In the genomic region with DNA sequence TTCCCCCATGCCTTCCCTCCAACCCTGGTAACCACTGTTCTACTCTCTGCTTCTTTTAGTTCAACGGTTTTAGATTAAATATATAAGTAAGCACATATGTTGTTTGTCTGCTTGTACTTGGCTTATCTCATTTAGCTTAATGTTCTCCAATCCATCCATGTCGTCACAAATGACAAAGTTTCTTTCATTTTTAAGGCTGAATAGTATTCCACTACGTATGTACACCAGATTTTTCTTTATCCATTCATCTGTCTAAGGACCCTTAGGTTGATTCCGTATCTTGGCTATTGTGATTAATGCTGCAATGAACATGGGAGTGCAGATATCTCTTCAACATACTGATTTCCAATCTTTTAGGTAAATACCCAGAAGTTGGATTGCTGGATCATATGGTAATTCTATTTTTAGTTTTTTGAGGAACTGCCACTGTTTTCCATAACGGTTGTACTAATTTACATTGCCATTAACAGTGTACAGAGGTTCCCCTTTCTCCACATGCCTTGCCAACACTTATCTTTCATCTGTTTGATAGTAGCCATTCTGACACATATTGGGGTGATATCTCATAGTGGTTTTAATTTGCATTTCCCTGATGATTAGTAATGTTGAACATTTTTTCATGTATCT, we compare ENCODE assay signal across 32 cellular contexts. TPM values are rescaled to one million over a fixed set of nuclear protein-coding genes. Genes with fewer than 3 reads are reported as not detected.
DNase-seq lines count a peak whose midpoint lies in the region; ATAC-seq and TF ChIP-seq lines count a peak whose summit lies in the region.
"Had no signal": no experiment of that assay in that cellular context is flagged by ENCODE, and none has a peak within 500 bp of the region (broad histone marks: within the 10 kb centered on the region; RNA-seq: fewer than 3 reads in every experiment).

No MANE protein-coding gene starts in this region.

- no peak overlapping the region for H3K4me3 Mint-ChIP-seq in activated naive CD8-positive, alpha-beta T cell
- no peak overlapping the region for H3K4me3 Mint-ChIP-seq in activated naive CD8-positive, alpha-beta T cell treated with anti-CD3 and anti-CD28 coated beads, Interleukin-2, amount 50 U/mL, for 24 hours
- H3K4me3 Mint-ChIP-seq: activated T-helper 1 cell treated with anti-CD3 and anti-CD28 coated beads, Interleukin-12 subunit alpha, Interleukin-12 subunit beta, Interleukin-2, Interleukin-4 antibody, amounts not matched to agents 30 ng/mL and 10 ng/mL and 1 ng/mL, durations not matched to agents 14 hours and 24 hours and 36 hours; brain; memory B cell; nephron progenitor cell; stimulated activated effector memory CD8-positive, alpha-beta T cell treated with anti-CD3 and anti-CD28 coated beads, Interleukin-12 subunit alpha, Interleukin-12 subunit beta, amount 100 ng/mL, for 72 hours; T-helper 2 cell treated with Interferon-gamma antibody and Interleukin-4, amounts not matched to agents 5 μg/mL and 100 μg/mL, for 36 hours; type B pancreatic cell had no signal

- H3K4me1 ChIP-seq in upper lobe of right lung, result peaks cover 21% of the 10 kb centered on the region

- no peaks in the 10 kb centered on the region for H3K9me3 ChIP-seq in upper lobe of right lung
- H3K9me3 ChIP-seq: BLaER1 treated with 17β-estradiol and CSF1 and Interleukin-3, amounts not matched to agents 10 nM and 100 nM had no signal

- no peak for ATAC-seq in activated naive CD8-positive, alpha-beta T cell treated with anti-CD3 and anti-CD28 coated beads, Interleukin-2, amount 50 U/mL, for 24 hours
- ATAC-seq in upper lobe of right lung (peak; percentile 49), GM19467 (IDR thresholded peaks at IDR 0.05; ENCODE audit: unreplicated experiment) (no peak), HG02759 (IDR thresholded peaks at IDR 0.05; ENCODE audit: unreplicated experiment) (no peak)
- ATAC-seq: esophagus mucosa; left lobe of liver; PC-3; SK-N-SH treated with all-trans-retinoic acid at 6 μM for 48 hours; stimulated activated effector memory CD8-positive, alpha-beta T cell treated with anti-CD3 and anti-CD28 coated beads, Interleukin-12 subunit alpha, Interleukin-12 subunit beta, amount 100 ng/mL, for 72 hours had no signal

- H3K36me3 ChIP-seq in upper lobe of right lung, result peaks cover 18% of the 10 kb centered on the region

- no peaks in the 10 kb centered on the region for H3K27me3 Mint-ChIP-seq in activated naive CD8-positive, alpha-beta T cell
- H3K27me3 Mint-ChIP-seq in activated naive CD8-positive, alpha-beta T cell treated with anti-CD3 and anti-CD28 coated beads, Interleukin-2, amount 50 U/mL, for 24 hours, result no peaks in the 10 kb centered on the region
- H3K27me3 Mint-ChIP-seq: brain, memory B cell, type B pancreatic cell had no signal

- intact Hi-C loops in upper lobe of right lung (cut with DNase I), result no loop called here

- peak overlapping the region; percentile 62 for H3K27ac ChIP-seq in HL-60 (replicated peaks)
- H3K27ac ChIP-seq in upper lobe of right lung, result no peak overlapping the region
- H3K27ac ChIP-seq: WERI-Rb-1 had no signal

- H3K4me3 ChIP-seq in HL-60 (replicated peaks; ENCODE audit: insufficient read depth, low read length), result no peak overlapping the region
- H3K4me3 ChIP-seq in upper lobe of right lung, result no peak overlapping the region
- H3K4me3 ChIP-seq: BLaER1 treated with 17β-estradiol and CSF1 and Interleukin-3, amounts not matched to agents 10 nM and 100 nM had no signal

- TF ChIP-seq CTCF in HL-60 (IDR thresholded peaks at IDR 0.05; ENCODE audit: insufficient read depth, low read length) (no peak), upper lobe of right lung (IDR thresholded peaks at IDR 0.05) (no peak)

- H3K27ac Mint-ChIP-seq in activated naive CD8-positive, alpha-beta T cell, result peak overlapping the region; percentile 58
- H3K27ac Mint-ChIP-seq in activated naive CD8-positive, alpha-beta T cell treated with anti-CD3 and anti-CD28 coated beads, Interleukin-2, amount 50 U/mL, for 24 hours, result no peak overlapping the region
- H3K27ac Mint-ChIP-seq: activated T-helper 1 cell treated with anti-CD3 and anti-CD28 coated beads, Interleukin-12 subunit alpha, Interleukin-12 subunit beta, Interleukin-2, Interleukin-4 antibody, amounts not matched to agents 30 ng/mL and 10 ng/mL and 1 ng/mL, durations not matched to agents 14 hours and 24 hours and 36 hours; brain; memory B cell; nephron progenitor cell; stimulated activated effector memory CD8-positive, alpha-beta T cell treated with anti-CD3 and anti-CD28 coated beads, Interleukin-12 subunit alpha, Interleukin-12 subunit beta, amount 100 ng/mL, for 72 hours; T-helper 2 cell treated with Interferon-gamma antibody and Interleukin-4, amounts not matched to agents 5 μg/mL and 100 μg/mL, for 36 hours; type B pancreatic cell had no signal

- H3K27me3 ChIP-seq in HL-60 (ENCODE audit: insufficient read depth, poor library complexity, severe bottlenecking) (no peaks in the 10 kb centered on the region), upper lobe of right lung (no peaks in the 10 kb centered on the region)
- H3K27me3 ChIP-seq: BLaER1 treated with 17β-estradiol and CSF1 and Interleukin-3, amounts not matched to agents 10 nM and 100 nM had no signal

- H3K4me1 Mint-ChIP-seq in activated naive CD8-positive, alpha-beta T cell (ENCODE audit: low read depth), result peaks cover 34% of the 10 kb centered on the region
- peaks cover 20% of the 10 kb centered on the region for H3K4me1 Mint-ChIP-seq in activated naive CD8-positive, alpha-beta T cell treated with anti-CD3 and anti-CD28 coated beads, Interleukin-2, amount 50 U/mL, for 24 hours

- no peaks in the 10 kb centered on the region for H3K9me3 Mint-ChIP-seq in activated naive CD8-positive, alpha-beta T cell (ENCODE audit: low read depth)
- H3K9me3 Mint-ChIP-seq in activated naive CD8-positive, alpha-beta T cell treated with anti-CD3 and anti-CD28 coated beads, Interleukin-2, amount 50 U/mL, for 24 hours, result no peaks in the 10 kb centered on the region
- H3K9me3 Mint-ChIP-seq: activated T-helper 1 cell treated with anti-CD3 and anti-CD28 coated beads, Interleukin-12 subunit alpha, Interleukin-12 subunit beta, Interleukin-2, Interleukin-4 antibody, amounts not matched to agents 30 ng/mL and 10 ng/mL and 1 ng/mL, durations not matched to agents 14 hours and 24 hours and 36 hours; brain; memory B cell; nephron progenitor cell; stimulated activated effector memory CD8-positive, alpha-beta T cell treated with anti-CD3 and anti-CD28 coated beads, Interleukin-12 subunit alpha, Interleukin-12 subunit beta, amount 100 ng/mL, for 72 hours; type B pancreatic cell had no signal

- no peak for DNase-seq in activated naive CD8-positive, alpha-beta T cell treated with anti-CD3 and anti-CD28 coated beads, Interleukin-2, amount 50 U/mL, for 24 hours
- DNase-seq in HL-60 (ENCODE audit: low read depth in 1 of 2, low spot score in 1 of 2), result peak in 1 of 2 experiments; percentile 41
- peak; percentile 59 for DNase-seq in OCI-M1 (lab: John Stamatoyannopoulos, UW)
- DNase-seq in upper lobe of right lung, result no peak
- DNase-seq in GDM1 (lab: John Stamatoyannopoulos, UW), result no peak
- DNase-seq: activated naive CD4-positive, alpha-beta T cell treated with Interleukin-2 at 50 U/mL for 16 hours; amniotic stem cell; COR-L47; DMS53; glutamatergic neuron; NCI-H1092; NCI-H1694 treated with DMSO at 0.1 percent for 48 hours; NCI-H2171; NCI-H82; nephron progenitor cell; PC-3; stimulated activated CD4-positive, alpha-beta T cell treated with anti-CD3 and anti-CD28 coated beads, Interleukin-15, amount 100 ng/mL, for 24 hours; substantia nigra; WERI-Rb-1 had no signal

- H3K36me3 Mint-ChIP-seq in activated naive CD8-positive, alpha-beta T cell, result peaks cover 12% of the 10 kb centered on the region
- H3K36me3 Mint-ChIP-seq in activated naive CD8-positive, alpha-beta T cell treated with anti-CD3 and anti-CD28 coated beads, Interleukin-2, amount 50 U/mL, for 24 hours (ENCODE audit: low read depth), result peaks cover 40% of the 10 kb centered on the region

RNA-seq across cellular contexts. Expression of gene ASB3, which starts 8.1 kb away (rescaled TPM):
- 29.0 TPM for total RNA-seq in upper lobe of right lung

RNA-seq across cellular contexts. Expression of gene ERLEC1, which starts 8.2 kb away (rescaled TPM):
- total RNA-seq in upper lobe of right lung, result 59.6 TPM

RNA-seq across cellular contexts. Expression of gene CHAC2, which starts 11.0 kb away (rescaled TPM):
- total RNA-seq in upper lobe of right lung, result 3.6 TPM
